ENCODE assay signal across 8 cellular contexts in the genomic region with DNA sequence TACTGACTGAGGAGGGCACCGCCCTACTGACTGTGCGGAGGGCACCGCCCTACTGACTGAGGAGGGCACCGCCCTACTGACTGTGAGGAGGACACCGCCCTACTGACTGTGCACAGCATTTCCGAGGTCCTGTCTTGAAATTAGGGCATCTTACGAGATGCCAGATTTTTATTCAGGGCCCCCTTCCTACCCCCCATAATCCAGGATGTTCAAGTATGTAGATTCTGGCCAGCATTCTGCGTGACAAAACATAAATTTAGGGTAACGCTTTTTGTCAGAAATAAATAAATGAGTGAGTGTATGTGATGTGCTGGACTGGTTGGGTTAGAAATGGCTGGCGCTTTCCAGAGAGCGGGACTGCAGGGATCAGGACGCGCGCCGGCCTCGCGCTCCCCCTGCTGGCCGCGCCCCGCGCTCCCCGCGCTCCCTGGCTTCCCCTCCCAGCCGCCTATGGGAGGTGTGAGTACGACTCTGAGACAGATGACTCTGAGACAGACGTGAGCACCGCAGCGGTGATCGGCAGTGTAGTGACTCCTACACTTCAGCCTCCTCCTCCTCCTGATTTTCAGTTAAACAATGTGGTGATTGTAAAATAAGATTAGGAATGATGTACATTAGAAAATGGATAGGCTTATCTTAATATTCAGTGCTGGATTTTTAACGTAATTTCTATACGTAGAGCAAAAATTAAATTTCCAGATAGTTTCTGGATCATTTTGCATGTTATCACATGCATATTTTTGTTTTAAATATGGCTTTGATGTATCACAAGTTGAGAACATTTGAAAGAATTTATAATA.
A peak's percentile ranks its signal among the peaks of the same experiment; 100 is the strongest.
DNase-seq lines count a peak whose midpoint lies in the region; ATAC-seq and TF ChIP-seq lines count a peak whose summit lies in the region.

No MANE protein-coding gene starts in this region.

- no peaks in the 10 kb centered on the region for H3K9me3 ChIP-seq in AG04450 (ENCODE audit: control insufficient read depth, insufficient read depth, low read length)
- no peaks in the 10 kb centered on the region for H3K9me3 ChIP-seq in left lung

- no peak overlapping the region for H3K27ac ChIP-seq in AG04450 (ENCODE audit: low read depth, low read length)
- no peak overlapping the region for H3K27ac ChIP-seq in left lung

- ATAC-seq in GM18868 (IDR thresholded peaks at IDR 0.05; ENCODE audit: unreplicated experiment) (peak; percentile 98), HG03095 (IDR thresholded peaks at IDR 0.05; ENCODE audit: unreplicated experiment) (peak; percentile 96), left lung (peak; percentile 100)

- H3K4me1 ChIP-seq in left lung: peaks cover 0 to 7% of the 10 kb centered on the region in 2 donors

- H3K36me3 ChIP-seq in left lung: no peaks in the 10 kb centered on the region

- intact Hi-C loops in left lung (cut with DNase I): no loop called here

- H3K4me3 ChIP-seq in AG04450 (ENCODE audit: low read depth, low read length) (no peak overlapping the region), left lung (no peak overlapping the region)

- CTCF ChIA-PET in AG04450 (lab: Charles Lee): no interaction called here

- peak; percentile 93 for TF ChIP-seq CTCF in AG04450 (IDR thresholded peaks at IDR 0.05; ENCODE audit: low read depth, low read length)
- peak; percentile 95 to 98 for TF ChIP-seq CTCF in left lung (IDR thresholded peaks at IDR 0.05)

- POLR2A ChIA-PET in AG04450 (lab: Yijun Ruan, JAX): no interaction called here

- no peaks in the 10 kb centered on the region for H3K27me3 ChIP-seq in AG04450 (ENCODE audit: control insufficient read depth, insufficient read depth, low read length)
- H3K27me3 ChIP-seq in left lung: no peaks in the 10 kb centered on the region

- DNase-seq in AG04450 (ENCODE audit: low read depth, low spot score): peak; percentile 15
- DNase-seq in NCI-H345 (lab: John Stamatoyannopoulos, UW): peak; percentile 65
- DNase-seq in activated CD4-positive, alpha-beta T cell treated with anti-CD3 and anti-CD28 coated beads for 4 hours: peak; percentile 61 to 68
- DNase-seq in cerebellum (ENCODE audit: low spot score): peak; percentile 76
- DNase-seq in left lung: peak; percentile 58 to 93
- peak in 2 of 3 donors; percentile 41 to 64 for DNase-seq in stimulated activated CD4-positive, alpha-beta T cell treated with anti-CD3 and anti-CD28 coated beads, TNF-alpha, amount 100 ng/mL, for 1 hour (ENCODE audit: low read depth in 3 of 3, low spot score in 1 of 3)

Comparison
In these comparisons a context has a peak if more than half of its experiments do, and no peak if none do; other contexts are left out.
1. DNase-seq: peak in every context shown above with its lines; median percentile 76 in cerebellum; 76 in left lung; 65 in NCI-H345; 64 in activated CD4-positive, alpha-beta T cell treated with anti-CD3 and anti-CD28 coated beads for 4 hours; 52 in stimulated activated CD4-positive, alpha-beta T cell treated with anti-CD3 and anti-CD28 coated beads, TNF-alpha, amount 100 ng/mL, for 1 hour; 15 in AG04450.